ENCODE assay signal across 19 cellular contexts in genomic region chr1:51615780-51616291, GRCh38. TPM values are rescaled to one million over a fixed set of nuclear protein-coding genes. Genes with fewer than 3 reads are reported as not detected.
DNase-seq lines count a peak whose midpoint lies in the region; ATAC-seq and TF ChIP-seq lines count a peak whose summit lies in the region.
"Had no signal": no experiment of that assay in that cellular context is flagged by ENCODE, and none has a peak within 500 bp of the region (broad histone marks: within the 10 kb centered on the region; RNA-seq: fewer than 3 reads in every experiment).

No MANE protein-coding gene starts in this region.

- intact Hi-C loops in CD8-positive, alpha-beta T cell (cut with DNase I, micrococcal nuclease), result loop anchor here (2.0 to 10.0 kb wide), 8 partner anchors 97 to 1109 kb away; partner anchors contain the start of genes NRDC (in 2 of the 2), RNF11 (in 2 of the 2), BTF3L4 (in 1 of the 2) and CDKN2C (in 1 of the 2)

- no peak overlapping the region for H3K4me3 ChIP-seq in BLaER1 treated with 17β-estradiol and CSF1 and Interleukin-3, amounts not matched to agents 10 nM and 100 nM
- no peak overlapping the region for H3K4me3 ChIP-seq in CD8-positive, alpha-beta T cell (ENCODE audit: low read depth, low read length)
- no peak overlapping the region for H3K4me3 ChIP-seq in hepatocyte
- H3K4me3 ChIP-seq: mucosa of descending colon had no signal

- H3K27ac Mint-ChIP-seq in CD8-positive, alpha-beta T cell, result no peak overlapping the region
- no peak overlapping the region for H3K27ac Mint-ChIP-seq in activated naive CD8-positive, alpha-beta T cell treated with anti-CD3 and anti-CD28 coated beads for 36 hours
- H3K27ac Mint-ChIP-seq in neural crest cell (ENCODE audit: unreplicated experiment), result peak overlapping the region; percentile 8

- peaks cover 37% of the 10 kb centered on the region for H3K79me2 ChIP-seq in hepatocyte
- H3K79me2 ChIP-seq: parathyroid adenoma had no signal

- H3K27me3 ChIP-seq in BLaER1 treated with 17β-estradiol and CSF1 and Interleukin-3, amounts not matched to agents 10 nM and 100 nM, result no peaks in the 10 kb centered on the region
- no peaks in the 10 kb centered on the region for H3K27me3 ChIP-seq in CD8-positive, alpha-beta T cell (ENCODE audit: insufficient read depth, low read length)
- no peaks in the 10 kb centered on the region for H3K27me3 ChIP-seq in hepatocyte
- H3K27me3 ChIP-seq: colonic mucosa had no signal

- peak overlapping the region; percentile 47 for H3K4me3 Mint-ChIP-seq in CD8-positive, alpha-beta T cell
- H3K4me3 Mint-ChIP-seq in activated naive CD8-positive, alpha-beta T cell treated with anti-CD3 and anti-CD28 coated beads for 36 hours, result peak overlapping the region; percentile 23
- H3K4me3 Mint-ChIP-seq in neural crest cell, result no peak overlapping the region

- peaks cover 4% of the 10 kb centered on the region for H3K27me3 Mint-ChIP-seq in CD8-positive, alpha-beta T cell (ENCODE audit: low read depth)
- no peaks in the 10 kb centered on the region for H3K27me3 Mint-ChIP-seq in activated naive CD8-positive, alpha-beta T cell treated with anti-CD3 and anti-CD28 coated beads for 36 hours
- H3K27me3 Mint-ChIP-seq in neural crest cell (ENCODE audit: low read depth), result peaks cover 28% of the 10 kb centered on the region

- POLR2A ChIA-PET in CD8-positive, alpha-beta T cell (lab: Charles Lee), result interaction anchor here (0.7 kb wide), 1 partner anchor 260 kb away, joined by 3 read pairs; no protein-coding TSS in a partner anchor

- no peak overlapping the region for H3K27ac ChIP-seq in BLaER1 treated with 17β-estradiol and CSF1 and Interleukin-3, amounts not matched to agents 10 nM and 100 nM
- no peak overlapping the region for H3K27ac ChIP-seq in CD8-positive, alpha-beta T cell (ENCODE audit: low read depth, low read length)
- H3K27ac ChIP-seq in hepatocyte, result no peak overlapping the region
- H3K27ac ChIP-seq: colonic mucosa, parathyroid adenoma had no signal

- H3K9me3 ChIP-seq in BLaER1 treated with 17β-estradiol and CSF1 and Interleukin-3, amounts not matched to agents 10 nM and 100 nM (replicated peaks in 1 of 11), result no peaks in the 10 kb centered on the region
- no peaks in the 10 kb centered on the region for H3K9me3 ChIP-seq in CD8-positive, alpha-beta T cell (ENCODE audit: low read length)
- H3K9me3 ChIP-seq in hepatocyte (ENCODE audit: low read depth), result no peaks in the 10 kb centered on the region
- H3K9me3 ChIP-seq: colonic mucosa, HAP-1, mucosa of descending colon had no signal

- H3K9me3 Mint-ChIP-seq in CD8-positive, alpha-beta T cell, result no peaks in the 10 kb centered on the region
- H3K9me3 Mint-ChIP-seq in activated naive CD8-positive, alpha-beta T cell treated with anti-CD3 and anti-CD28 coated beads for 36 hours, result no peaks in the 10 kb centered on the region
- H3K9me3 Mint-ChIP-seq in neural crest cell, result no peaks in the 10 kb centered on the region

- peak overlapping the region in 7 of 11 experiments; percentile 49 to 62 (median 56); a peak in 12 of 22 replicates for H3K4me2 ChIP-seq in BLaER1 treated with 17β-estradiol and CSF1 and Interleukin-3, amounts not matched to agents 10 nM and 100 nM
- H3K4me2 ChIP-seq in hepatocyte, result no peak overlapping the region

- H3K9me2 ChIP-seq in hepatocyte (replicated peaks; ENCODE audit: insufficient read depth), result no peaks in the 10 kb centered on the region

- no peak overlapping the region for H2AFZ ChIP-seq in hepatocyte

- H3K4me1 Mint-ChIP-seq in CD8-positive, alpha-beta T cell (ENCODE audit: low read depth), result peaks cover 34% of the 10 kb centered on the region
- peaks cover 18% of the 10 kb centered on the region for H3K4me1 Mint-ChIP-seq in activated naive CD8-positive, alpha-beta T cell treated with anti-CD3 and anti-CD28 coated beads for 36 hours
- H3K4me1 Mint-ChIP-seq in neural crest cell, result peaks cover 18% of the 10 kb centered on the region

- H4K20me1 ChIP-seq in BLaER1 treated with 17β-estradiol and CSF1 and Interleukin-3, amounts not matched to agents 10 nM and 100 nM, result no peaks in the 10 kb centered on the region
- H4K20me1 ChIP-seq in hepatocyte (ENCODE audit: insufficient read depth, poor library complexity, severe bottlenecking), result no peaks in the 10 kb centered on the region

- peaks cover 17 to 37% (median 29%) of the 10 kb centered on the region in 10 experiments for H3K4me1 ChIP-seq in BLaER1 treated with 17β-estradiol and CSF1 and Interleukin-3, amounts not matched to agents 10 nM and 100 nM
- peaks cover 19% of the 10 kb centered on the region for H3K4me1 ChIP-seq in CD8-positive, alpha-beta T cell (ENCODE audit: insufficient read depth, low read length)
- peaks cover 4% of the 10 kb centered on the region for H3K4me1 ChIP-seq in hepatocyte (ENCODE audit: insufficient read depth)
- H3K4me1 ChIP-seq: parathyroid adenoma had no signal

- 93% methylated on average over 10 of the region's 10 CpGs for WGBS in hepatocyte (ENCODE audit: low lambda C conversion rate, missing lambda C conversion rate)

- H3K9ac ChIP-seq in BLaER1 treated with 17β-estradiol and CSF1 and Interleukin-3, amounts not matched to agents 10 nM and 100 nM, result no peak overlapping the region
- H3K9ac ChIP-seq: parathyroid adenoma had no signal

- CTCF ChIA-PET in CD8-positive, alpha-beta T cell (lab: Charles Lee), result no interaction called here

- DNase-seq in CD8-positive, alpha-beta T cell, result no peak
- no peak for DNase-seq in activated naive CD8-positive, alpha-beta T cell treated with anti-CD3 and anti-CD28 coated beads for 36 hours
- no peak for DNase-seq in neural crest cell (ENCODE audit: low read depth, low spot score)
- no peak for DNase-seq in activated CD4-positive, CD25-positive, alpha-beta regulatory T cell treated with anti-CD3 and anti-CD28 coated beads, Interleukin-2, amount 50 U/mL, for 72 hours
- no peak for DNase-seq in NOMO-1 treated with DMSO at 0.1 percent for 48 hours (lab: John Stamatoyannopoulos, UW; ENCODE audit: unreplicated experiment)
- no peak for DNase-seq in hepatocyte (ENCODE audit: low spot score)
- DNase-seq: activated gamma-delta T cell treated with Interleukin-2 at 50 U/mL for 16 hours; colonic mucosa; DMS53; foreskin melanocyte; NCI-H1417 treated with DMSO at 0.1 percent for 48 hours; NCI-H2171; small intestine; stimulated activated CD4-positive, alpha-beta T cell treated with anti-CD3 and anti-CD28 coated beads, Interleukin-4, amount 100 ng/mL, for 24 hours had no signal

- ATAC-seq in CD8-positive, alpha-beta T cell, result no peak
- ATAC-seq: left lobe of liver, mucosa of descending colon had no signal

- peaks cover 5% of the 10 kb centered on the region for H3K36me3 Mint-ChIP-seq in CD8-positive, alpha-beta T cell
- no peaks in the 10 kb centered on the region for H3K36me3 Mint-ChIP-seq in activated naive CD8-positive, alpha-beta T cell treated with anti-CD3 and anti-CD28 coated beads for 36 hours
- no peaks in the 10 kb centered on the region for H3K36me3 Mint-ChIP-seq in neural crest cell (ENCODE audit: low read depth)

- H3K36me3 ChIP-seq in BLaER1 treated with 17β-estradiol and CSF1 and Interleukin-3, amounts not matched to agents 10 nM and 100 nM, result no peaks in the 10 kb centered on the region
- H3K36me3 ChIP-seq in CD8-positive, alpha-beta T cell (ENCODE audit: insufficient read depth, low read length), result no peaks in the 10 kb centered on the region
- no peaks in the 10 kb centered on the region for H3K36me3 ChIP-seq in hepatocyte (replicated peaks; ENCODE audit: insufficient read depth, low read depth)
- H3K36me3 ChIP-seq: colonic mucosa, HAP-1 had no signal

- TF ChIP-seq CTCF in CD8-positive, alpha-beta T cell (IDR thresholded peaks at IDR 0.05), result no peak
- no peak for TF ChIP-seq CTCF in neural crest cell (conservative IDR thresholded peaks at IDR 0.05)
- no peak for TF ChIP-seq CTCF in hepatocyte (IDR thresholded peaks at IDR 0.05; ENCODE audit: poor library complexity)

RNA-seq across cellular contexts. Expression of gene OSBPL9, which starts 1.1 kb away (rescaled TPM):
- 10 to 100 TPM; 48.5 to 49.2 TPM for total RNA-seq in CD8-positive, alpha-beta T cell
- 10 to 100 TPM; 52.5 to 55.9 TPM for total RNA-seq in activated naive CD8-positive, alpha-beta T cell treated with anti-CD3 and anti-CD28 coated beads for 36 hours
- 76.7 and 77.5 TPM in 2 replicates for total RNA-seq in neural crest cell
- 107 and 288 TPM in 2 replicates for total RNA-seq in hepatocyte
- polyA plus RNA-seq in hepatocyte, result 59.5 and 71.0 TPM in 2 replicates
